15 cellular contexts compared by ENCODE assay signal in genomic region chr9:88993327-88993726, GRCh38. TPM values are rescaled to one million over a fixed set of nuclear protein-coding genes. Genes with fewer than 3 reads are reported as not detected.
DNase-seq lines count a peak whose midpoint lies in the region; ATAC-seq and TF ChIP-seq lines count a peak whose summit lies in the region.
"Had no signal": no experiment of that assay in that cellular context is flagged by ENCODE, and none has a peak within 500 bp of the region (broad histone marks: within the 10 kb centered on the region; RNA-seq: fewer than 3 reads in every experiment).

No MANE protein-coding gene starts in this region.

- peak overlapping the region in 2 of 4 donors; percentile 44 to 98 for H3K27ac ChIP-seq in sigmoid colon

- peaks cover 40% of the 10 kb centered on the region for H3K27me3 Mint-ChIP-seq in activated naive CD4-positive, alpha-beta T cell treated with anti-CD3 and anti-CD28 coated beads for 36 hours (ENCODE audit: low read depth)

- ATAC-seq in GM21737 (IDR thresholded peaks at IDR 0.05; ENCODE audit: unreplicated experiment) (no peak), omental fat pad (ENCODE audit: low FRiP score) (no peak)
- no peak for ATAC-seq in stimulated activated naive CD8-positive, alpha-beta T cell treated with anti-CD3 and anti-CD28 coated beads, Interleukin-15, Interleukin-2, amounts not matched to agents 100 U/mL and 50 U/mL, for 24 hours
- ATAC-seq: mucosa of descending colon had no signal

- intact Hi-C loops in sigmoid colon (cut with DNase I), result loop anchor here (10.0 kb wide), 1 partner anchor 799 kb away; no protein-coding TSS in a partner anchor
- intact Hi-C loops in activated naive CD4-positive, alpha-beta T cell treated with anti-CD3 and anti-CD28 coated beads for 36 hours (cut with micrococcal nuclease), result no loop called here

- H3K27me3 ChIP-seq in H7 (ENCODE audit: control insufficient read depth, insufficient read depth, low read length) (peaks cover 4% of the 10 kb centered on the region), adipocyte (replicated peaks; ENCODE audit: control insufficient read depth, insufficient read depth, low read length) (no peaks in the 10 kb centered on the region), sigmoid colon (no peaks in the 10 kb centered on the region)

- H3K4me1 Mint-ChIP-seq in activated naive CD4-positive, alpha-beta T cell treated with anti-CD3 and anti-CD28 coated beads for 36 hours (ENCODE audit: low read depth), result peaks cover 29% of the 10 kb centered on the region

- no peaks in the 10 kb centered on the region for H3K36me3 Mint-ChIP-seq in activated naive CD4-positive, alpha-beta T cell treated with anti-CD3 and anti-CD28 coated beads for 36 hours (ENCODE audit: low read depth)

- no peak overlapping the region for H3K4me3 Mint-ChIP-seq in activated naive CD4-positive, alpha-beta T cell treated with anti-CD3 and anti-CD28 coated beads for 36 hours
- H3K4me3 Mint-ChIP-seq: stimulated activated naive CD8-positive, alpha-beta T cell treated with anti-CD3 and anti-CD28 coated beads, Interleukin-15, Interleukin-2, amounts not matched to agents 100 ng/mL and 50 ng/mL, for 24 hours had no signal

- 63 to 79% methylated on average over 2 of the region's 2 CpGs for WGBS in sigmoid colon, 2 donors

- no peaks in the 10 kb centered on the region for H3K36me3 ChIP-seq in H7 (replicated peaks; ENCODE audit: control insufficient read depth, insufficient read depth, low read length)
- no peaks in the 10 kb centered on the region for H3K36me3 ChIP-seq in adipocyte (ENCODE audit: control insufficient read depth, insufficient read depth, low read length, severe bottlenecking)
- H3K36me3 ChIP-seq in sigmoid colon, result no peaks in the 10 kb centered on the region

- no peaks in the 10 kb centered on the region for H3K9me3 Mint-ChIP-seq in activated naive CD4-positive, alpha-beta T cell treated with anti-CD3 and anti-CD28 coated beads for 36 hours
- H3K9me3 Mint-ChIP-seq: stimulated activated naive CD8-positive, alpha-beta T cell treated with anti-CD3 and anti-CD28 coated beads, Interleukin-15, Interleukin-2, amounts not matched to agents 100 ng/mL and 50 ng/mL, for 24 hours had no signal

- H3K4me3 ChIP-seq in H7 (ENCODE audit: insufficient read depth, low read depth, low read length), result peak overlapping the region; percentile 20; the same call in 1 of the 2 replicates
- peak overlapping the region; percentile 88 for H3K4me3 ChIP-seq in adipocyte (ENCODE audit: low read length)
- H3K4me3 ChIP-seq in sigmoid colon, result peak overlapping the region; percentile 19 to 85 (median 71)
- H3K4me3 ChIP-seq: mucosa of descending colon had no signal

- H3K27ac Mint-ChIP-seq in activated naive CD4-positive, alpha-beta T cell treated with anti-CD3 and anti-CD28 coated beads for 36 hours, result no peak overlapping the region
- H3K27ac Mint-ChIP-seq: stimulated activated naive CD8-positive, alpha-beta T cell treated with anti-CD3 and anti-CD28 coated beads, Interleukin-15, Interleukin-2, amounts not matched to agents 100 ng/mL and 50 ng/mL, for 24 hours had no signal

- DNase-seq in H7 (no peak), adipocyte (ENCODE audit: low read depth) (peak; percentile 41), iris pigment epithelial cell (ENCODE audit: low read depth) (peak; percentile 55), sigmoid colon (no peak), omental fat pad (ENCODE audit: low spot score) (no peak)
- no peak for DNase-seq in stimulated activated naive CD8-positive, alpha-beta T cell treated with anti-CD3 and anti-CD28 coated beads, Interleukin-15, Interleukin-2, amounts not matched to agents 100 U/mL and 50 U/mL, for 24 hours
- DNase-seq in activated naive CD4-positive, alpha-beta T cell treated with anti-CD3 and anti-CD28 coated beads for 36 hours, result no peak
- DNase-seq: activated CD4-positive, alpha-beta T cell treated with anti-CD3 and anti-CD28 coated beads for 4 hours; KBM-7; mucosa of descending colon; NCI-H1694; NCI-H524 treated with DMSO at 0.1 percent for 48 hours; RPMI8226 had no signal

- H3K4me1 ChIP-seq in adipocyte (ENCODE audit: control insufficient read depth, insufficient read depth, low read length) (peaks cover 43% of the 10 kb centered on the region), sigmoid colon (peaks cover 0 to 79% (median 53%) of the 10 kb centered on the region in 4 donors)

- CTCF ChIA-PET in activated naive CD4-positive, alpha-beta T cell treated with anti-CD3 and anti-CD28 coated beads for 36 hours (lab: Charles Lee), result no interaction called here

- no peaks in the 10 kb centered on the region for H3K9me3 ChIP-seq in adipocyte (ENCODE audit: control insufficient read depth, low read length)
- no peaks in the 10 kb centered on the region for H3K9me3 ChIP-seq in sigmoid colon
- H3K9me3 ChIP-seq: mucosa of descending colon had no signal

- TF ChIP-seq EP300 in sigmoid colon (IDR thresholded peaks at IDR 0.05), result no peak

- H3K9ac ChIP-seq in adipocyte (ENCODE audit: low read length), result peak overlapping the region; percentile 80

- TF ChIP-seq POLR2A in sigmoid colon (IDR thresholded peaks at IDR 0.05), result no peak

- TF ChIP-seq CTCF in sigmoid colon (IDR thresholded peaks at IDR 0.05), result no peak
- TF ChIP-seq CTCF in omental fat pad (IDR thresholded peaks at IDR 0.05), result no peak

RNA-seq across cellular contexts. Expression of gene S1PR3, which starts 2.1 kb away (rescaled TPM):
- 9.3 and 25.0 TPM in 2 replicates for total RNA-seq in H7 (2014; rRNA removed; shearing (Covaris generic))
- 10 to 100 TPM; 10.4 to 33.0 (median 16.8) TPM for total RNA-seq in sigmoid colon
- 1 to 10 TPM in 2 of 3 donors, under 1 TPM in 1; 0.23 to 7.8 (median 2.4) TPM for polyA plus RNA-seq in sigmoid colon
- total RNA-seq in omental fat pad, result 10 to 100 TPM; 19.0 to 61.7 (median 30.1) TPM
- 1 to 10 TPM in 1 of 2 experiments, under 1 TPM in 1; 0.91 to 1.4 TPM for total RNA-seq in activated naive CD4-positive, alpha-beta T cell treated with anti-CD3 and anti-CD28 coated beads for 36 hours

Comparison
In these comparisons a context has a peak if more than half of its experiments do, and no peak if none do; other contexts are left out.
1. DNase-seq: peak in adipocyte (single experiment) and iris pigment epithelial cell (single experiment); none in H7 (single experiment), sigmoid colon (single experiment), stimulated activated naive CD8-positive, alpha-beta T cell treated with anti-CD3 and anti-CD28 coated beads, Interleukin-15, Interleukin-2, amounts not matched to agents 100 U/mL and 50 U/mL, for 24 hours (single experiment), omental fat pad (single experiment) and activated naive CD4-positive, alpha-beta T cell treated with anti-CD3 and anti-CD28 coated beads for 36 hours (single experiment).
2. H3K4me3 ChIP-seq: peak in every context shown above with its lines; median percentile 88 in adipocyte; 71 in sigmoid colon; 20 in H7.